In the genomic region with DNA sequence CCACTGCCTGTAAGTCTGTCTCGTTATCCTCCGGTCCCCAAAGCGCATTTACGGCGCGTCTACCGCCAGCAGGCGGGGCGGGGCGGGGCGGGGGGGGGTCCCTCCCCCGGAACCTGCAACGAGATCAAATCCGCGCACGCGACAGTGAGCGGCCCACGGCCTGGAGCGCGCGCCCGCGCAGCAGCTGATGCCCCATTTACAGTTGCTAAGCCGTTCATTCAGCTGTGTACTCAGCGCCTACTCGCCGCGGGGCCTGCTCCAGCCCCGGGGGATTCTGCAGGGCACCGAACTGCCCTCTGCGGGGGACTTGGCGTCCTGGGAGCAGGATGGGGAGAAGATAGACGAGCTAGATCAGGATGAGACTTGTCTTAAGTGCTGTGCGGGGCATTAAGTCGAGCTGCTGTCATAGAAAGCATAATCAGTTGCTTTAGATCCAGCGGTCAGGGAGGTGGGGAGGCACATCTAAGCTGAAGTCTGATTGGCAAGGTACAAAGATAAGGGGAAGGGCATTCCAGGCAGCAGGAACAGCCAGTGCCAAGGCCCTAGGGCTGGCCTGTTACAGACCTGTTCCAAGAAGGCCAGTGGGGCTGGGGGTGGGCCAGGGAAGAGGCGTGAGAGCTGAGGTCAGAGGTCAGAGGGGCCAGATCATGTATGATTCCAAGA, we compare ENCODE assay signal across 8 cellular contexts. TPM values are rescaled to one million over a fixed set of nuclear protein-coding genes. Genes with fewer than 3 reads are reported as not detected.
DNase-seq lines count a peak whose midpoint lies in the region; ATAC-seq and TF ChIP-seq lines count a peak whose summit lies in the region.

No MANE protein-coding gene starts in this region.

- no peaks in the 10 kb centered on the region for H3K27me3 ChIP-seq in hepatocyte

- peak overlapping the region; percentile 97 for H3K27ac ChIP-seq in hepatocyte

- no peaks in the 10 kb centered on the region for H3K36me3 ChIP-seq in hepatocyte (replicated peaks; ENCODE audit: insufficient read depth, low read depth)

- peak overlapping the region; percentile 87 for H3K27ac Mint-ChIP-seq in T-helper 2 cell treated with Interferon-gamma antibody and Interleukin-4, amounts not matched to agents 5 μg/mL and 100 μg/mL, for 36 hours

- DNase-seq in AG08395 (ENCODE audit: low spot score) (peak; percentile 70), NCI-H1417 treated with DMSO at 0.1 percent for 48 hours (lab: John Stamatoyannopoulos, UW) (peak; percentile 26), amygdala (lab: John Stamatoyannopoulos, UW) (peak in 36 of 56 donors; percentile 26 to 75 (median 47)), hepatocyte (ENCODE audit: low spot score) (peak; percentile 82), skeletal muscle cell (ENCODE audit: low read depth) (no peak)
- peak; percentile 76 for DNase-seq in T-helper 2 cell treated with Interferon-gamma antibody and Interleukin-4, amounts not matched to agents 5 μg/mL and 100 μg/mL, for 36 hours (ENCODE audit: low spot score)

- ATAC-seq in GM19452 (IDR thresholded peaks at IDR 0.05; ENCODE audit: unreplicated experiment), result peak; percentile 27
- no peak for ATAC-seq in HG03139 (IDR thresholded peaks at IDR 0.05; ENCODE audit: unreplicated experiment)

- H3K9me3 Mint-ChIP-seq in T-helper 2 cell treated with Interferon-gamma antibody and Interleukin-4, amounts not matched to agents 5 μg/mL and 100 μg/mL, for 36 hours, result no peaks in the 10 kb centered on the region

- peaks cover 22% of the 10 kb centered on the region for H4K20me1 ChIP-seq in hepatocyte (ENCODE audit: insufficient read depth, poor library complexity, severe bottlenecking)

- peaks cover 16% of the 10 kb centered on the region for H3K4me1 Mint-ChIP-seq in T-helper 2 cell treated with Interferon-gamma antibody and Interleukin-4, amounts not matched to agents 5 μg/mL and 100 μg/mL, for 36 hours (ENCODE audit: low read depth)

- no peaks in the 10 kb centered on the region for H3K9me2 ChIP-seq in hepatocyte (replicated peaks; ENCODE audit: insufficient read depth)

- H3K27me3 Mint-ChIP-seq in T-helper 2 cell treated with Interferon-gamma antibody and Interleukin-4, amounts not matched to agents 5 μg/mL and 100 μg/mL, for 36 hours (ENCODE audit: low read depth), result peaks cover 12% of the 10 kb centered on the region

- no peaks in the 10 kb centered on the region for H3K36me3 Mint-ChIP-seq in T-helper 2 cell treated with Interferon-gamma antibody and Interleukin-4, amounts not matched to agents 5 μg/mL and 100 μg/mL, for 36 hours (ENCODE audit: low read depth)

- peak overlapping the region; percentile 92 for H3K4me3 Mint-ChIP-seq in T-helper 2 cell treated with Interferon-gamma antibody and Interleukin-4, amounts not matched to agents 5 μg/mL and 100 μg/mL, for 36 hours

- WGBS in hepatocyte (ENCODE audit: low lambda C conversion rate, missing lambda C conversion rate), result 5% methylated on average over 17 of the region's 38 CpGs

- peaks cover 32% of the 10 kb centered on the region for H3K79me2 ChIP-seq in hepatocyte

- H2AFZ ChIP-seq in hepatocyte, result peak overlapping the region; percentile 83

- peaks cover 33% of the 10 kb centered on the region for H3K4me1 ChIP-seq in hepatocyte (ENCODE audit: insufficient read depth)

- no peak for TF ChIP-seq CTCF in hepatocyte (IDR thresholded peaks at IDR 0.05; ENCODE audit: poor library complexity)

- peak overlapping the region; percentile 74 for H3K4me3 ChIP-seq in hepatocyte
- peak overlapping the region; percentile 72 for H3K4me3 ChIP-seq in skeletal muscle cell (ENCODE audit: low read depth, low read length)

- H3K9me3 ChIP-seq in hepatocyte (ENCODE audit: low read depth), result no peaks in the 10 kb centered on the region

- peak overlapping the region; percentile 100 for H3K4me2 ChIP-seq in hepatocyte

RNA-seq across cellular contexts. Expression of a gene that starts 1.4 kb away (rescaled TPM):
- total RNA-seq in hepatocyte, result 32.8 and 37.8 TPM in 2 replicates
- 33.8 and 47.2 TPM in 2 replicates for polyA plus RNA-seq in hepatocyte

RNA-seq across cellular contexts. Expression of a gene that starts 39.5 kb away (rescaled TPM):
- total RNA-seq in hepatocyte, result 0.64 and 0.83 TPM in 2 replicates
- 0.88 and 1.4 TPM in 2 replicates for polyA plus RNA-seq in hepatocyte
